ENCODE assay signal across 15 cellular contexts in the genomic region with DNA sequence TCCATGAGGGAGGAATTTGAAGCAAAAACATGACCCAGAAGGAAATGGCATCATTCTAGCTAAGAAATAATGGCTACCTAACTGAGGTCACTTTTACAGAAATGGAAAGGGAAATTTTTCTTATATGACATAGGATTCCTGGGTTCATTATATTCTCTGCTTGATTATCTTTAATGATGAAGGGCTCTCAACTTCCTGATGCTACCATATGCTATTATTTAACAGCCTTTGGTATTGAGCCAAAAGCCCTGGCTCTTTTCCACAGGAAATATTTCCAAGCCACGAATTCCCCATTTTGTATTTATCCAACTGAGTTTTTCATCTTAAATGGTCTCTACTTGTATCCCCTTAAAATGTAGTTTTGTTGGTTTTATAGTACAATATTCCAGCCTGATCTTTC.
DNase-seq lines count a peak whose midpoint lies in the region; ATAC-seq and TF ChIP-seq lines count a peak whose summit lies in the region.
"Had no signal": no experiment of that assay in that cellular context is flagged by ENCODE, and none has a peak within 500 bp of the region (broad histone marks: within the 10 kb centered on the region; RNA-seq: fewer than 3 reads in every experiment).

No MANE protein-coding gene starts in this region.

- no peak overlapping the region for H3K4me3 Mint-ChIP-seq in HFFc6
- no peak overlapping the region for H3K4me3 Mint-ChIP-seq in activated T-helper 1 cell treated with anti-CD3 and anti-CD28 coated beads, Interleukin-12 subunit alpha, Interleukin-12 subunit beta, Interleukin-2, Interleukin-4 antibody, amounts not matched to agents 30 ng/mL and 10 ng/mL and 1 ng/mL, durations not matched to agents 14 hours and 24 hours and 36 hours
- no peak overlapping the region for H3K4me3 Mint-ChIP-seq in activated CD4-positive, alpha-beta T cell treated with anti-CD3 and anti-CD28 coated beads, Interleukin-2, amount 10 ng/mL, durations not matched to agents 24 days and 14 days

- H3K36me3 Mint-ChIP-seq in HFFc6 (ENCODE audit: low read depth): peaks cover 4% of the 10 kb centered on the region; the same call in 1 of the 2 replicates
- no peaks in the 10 kb centered on the region for H3K36me3 Mint-ChIP-seq in activated T-helper 1 cell treated with anti-CD3 and anti-CD28 coated beads, Interleukin-12 subunit alpha, Interleukin-12 subunit beta, Interleukin-2, Interleukin-4 antibody, amounts not matched to agents 30 ng/mL and 10 ng/mL and 1 ng/mL, durations not matched to agents 14 hours and 24 hours and 36 hours (ENCODE audit: low read depth)
- H3K36me3 Mint-ChIP-seq in activated CD4-positive, alpha-beta T cell treated with anti-CD3 and anti-CD28 coated beads, Interleukin-2, amount 10 ng/mL, durations not matched to agents 24 days and 14 days (ENCODE audit: low read depth): no peaks in the 10 kb centered on the region

- H3K36me3 ChIP-seq in sigmoid colon: no peaks in the 10 kb centered on the region
- H3K36me3 ChIP-seq: HAP-1 had no signal

- intact Hi-C loops in sigmoid colon (cut with DNase I) (loop anchor here (2.0 kb wide), 1 partner anchor 64 kb away; a partner anchor contains a TSS), right cardiac atrium (cut with DNase I) (no loop called here)
- intact Hi-C loops in activated T-helper 1 cell treated with anti-CD3 and anti-CD28 coated beads, Interleukin-12 subunit alpha, Interleukin-12 subunit beta, Interleukin-2, Interleukin-4 antibody, amounts not matched to agents 30 ng/mL and 10 ng/mL and 1 ng/mL, durations not matched to agents 14 hours and 24 hours and 36 hours (cut with micrococcal nuclease): no loop called here
- intact Hi-C loops in activated CD4-positive, alpha-beta T cell treated with anti-CD3 and anti-CD28 coated beads, Interleukin-2, amount 10 ng/mL, durations not matched to agents 24 days and 14 days (cut with micrococcal nuclease): no loop called here

- DNase-seq in HFFc6: no peak
- peak; percentile 47 for DNase-seq in astrocyte of the spinal cord (ENCODE audit: low read depth, low spot score)
- peak; percentile 73 for DNase-seq in fibroblast of peridontal ligament (ENCODE audit: extremely low read depth)
- no peak for DNase-seq in sigmoid colon
- DNase-seq in right cardiac atrium: no peak
- DNase-seq in activated T-helper 1 cell treated with anti-CD3 and anti-CD28 coated beads, Interleukin-12 subunit alpha, Interleukin-12 subunit beta, Interleukin-2, Interleukin-4 antibody, amounts not matched to agents 30 ng/mL and 10 ng/mL and 1 ng/mL, durations not matched to agents 14 hours and 24 hours and 36 hours (ENCODE audit: low spot score): no peak
- DNase-seq in activated CD4-positive, alpha-beta T cell treated with anti-CD3 and anti-CD28 coated beads, Interleukin-2, amount 10 ng/mL, durations not matched to agents 24 days and 14 days: no peak
- DNase-seq: COR-L47, NCI-H1092, NCI-H1694, NCI-H510A treated with DMSO at 0.1 percent for 48 hours, SHP77 had no signal

- TF ChIP-seq EP300 in sigmoid colon (IDR thresholded peaks at IDR 0.05): no peak

- ATAC-seq in right cardiac atrium (no peak), HG03280 (IDR thresholded peaks at IDR 0.05; ENCODE audit: unreplicated experiment) (no peak)
- ATAC-seq: K562 had no signal

- 14 to 44% methylated on average over 1 of the region's 1 CpG for WGBS in sigmoid colon, 2 donors
- WGBS in right cardiac atrium: 28% methylated on average over 1 of the region's 1 CpG

- H3K4me1 ChIP-seq in sigmoid colon (peaks cover 0 to 45% (median 32%) of the 10 kb centered on the region in 4 donors), right cardiac atrium (ENCODE audit: control insufficient read depth, insufficient read depth, low read length) (peaks cover 7% of the 10 kb centered on the region)
- H3K4me1 ChIP-seq: HAP-1 had no signal

- H3K27ac ChIP-seq in sigmoid colon (peak overlapping the region; percentile 61 to 81 (median 74)), right cardiac atrium (ENCODE audit: low read length) (no peak overlapping the region)

- H3K4me1 Mint-ChIP-seq in HFFc6 (ENCODE audit: low read depth): peaks cover 72% of the 10 kb centered on the region
- H3K4me1 Mint-ChIP-seq in activated T-helper 1 cell treated with anti-CD3 and anti-CD28 coated beads, Interleukin-12 subunit alpha, Interleukin-12 subunit beta, Interleukin-2, Interleukin-4 antibody, amounts not matched to agents 30 ng/mL and 10 ng/mL and 1 ng/mL, durations not matched to agents 14 hours and 24 hours and 36 hours (ENCODE audit: low read depth): peaks cover 4% of the 10 kb centered on the region
- H3K4me1 Mint-ChIP-seq in activated CD4-positive, alpha-beta T cell treated with anti-CD3 and anti-CD28 coated beads, Interleukin-2, amount 10 ng/mL, durations not matched to agents 24 days and 14 days: no peaks in the 10 kb centered on the region

- in situ Hi-C loops in astrocyte of the spinal cord (cut with HindIII; ENCODE audit: low sequenced_read_pairs): no loop called here

- H3K27ac Mint-ChIP-seq in HFFc6: peak overlapping the region; percentile 69
- H3K27ac Mint-ChIP-seq in activated T-helper 1 cell treated with anti-CD3 and anti-CD28 coated beads, Interleukin-12 subunit alpha, Interleukin-12 subunit beta, Interleukin-2, Interleukin-4 antibody, amounts not matched to agents 30 ng/mL and 10 ng/mL and 1 ng/mL, durations not matched to agents 14 hours and 24 hours and 36 hours: no peak overlapping the region
- H3K27ac Mint-ChIP-seq in activated CD4-positive, alpha-beta T cell treated with anti-CD3 and anti-CD28 coated beads, Interleukin-2, amount 10 ng/mL, durations not matched to agents 24 days and 14 days: no peak overlapping the region

- H3K27me3 ChIP-seq in sigmoid colon (no peaks in the 10 kb centered on the region), right cardiac atrium (ENCODE audit: control insufficient read depth, insufficient read depth) (no peaks in the 10 kb centered on the region)

- TF ChIP-seq POLR2A in sigmoid colon (IDR thresholded peaks at IDR 0.05): no peak

- H3K9me3 Mint-ChIP-seq in HFFc6: no peaks in the 10 kb centered on the region
- no peaks in the 10 kb centered on the region for H3K9me3 Mint-ChIP-seq in activated T-helper 1 cell treated with anti-CD3 and anti-CD28 coated beads, Interleukin-12 subunit alpha, Interleukin-12 subunit beta, Interleukin-2, Interleukin-4 antibody, amounts not matched to agents 30 ng/mL and 10 ng/mL and 1 ng/mL, durations not matched to agents 14 hours and 24 hours and 36 hours
- peaks cover 4% of the 10 kb centered on the region for H3K9me3 Mint-ChIP-seq in activated CD4-positive, alpha-beta T cell treated with anti-CD3 and anti-CD28 coated beads, Interleukin-2, amount 10 ng/mL, durations not matched to agents 24 days and 14 days

- no peaks in the 10 kb centered on the region for H3K9me3 ChIP-seq in sigmoid colon
- no peaks in the 10 kb centered on the region for H3K9me3 ChIP-seq in right cardiac atrium (ENCODE audit: control insufficient read depth, low read length)
- H3K9me3 ChIP-seq: HAP-1 had no signal

- H3K4me3 ChIP-seq in astrocyte of the spinal cord (ENCODE audit: low read depth, low read length) (no peak overlapping the region), sigmoid colon (no peak overlapping the region), right cardiac atrium (ENCODE audit: low read length) (no peak overlapping the region)
- H3K4me3 ChIP-seq: HAP-1, K562 had no signal

- TF ChIP-seq CTCF in HFFc6 (IDR thresholded peaks at IDR 0.05) (no peak), astrocyte of the spinal cord (IDR thresholded peaks at IDR 0.05; ENCODE audit: low read depth, low read length) (no peak), sigmoid colon (IDR thresholded peaks at IDR 0.05) (no peak)

- H3K27me3 Mint-ChIP-seq in HFFc6 (ENCODE audit: insufficient read depth): peaks cover 2% of the 10 kb centered on the region; the same call in 1 of the 2 replicates
- H3K27me3 Mint-ChIP-seq in activated T-helper 1 cell treated with anti-CD3 and anti-CD28 coated beads, Interleukin-12 subunit alpha, Interleukin-12 subunit beta, Interleukin-2, Interleukin-4 antibody, amounts not matched to agents 30 ng/mL and 10 ng/mL and 1 ng/mL, durations not matched to agents 14 hours and 24 hours and 36 hours (ENCODE audit: insufficient read depth): no peaks in the 10 kb centered on the region
- peaks cover 1% of the 10 kb centered on the region for H3K27me3 Mint-ChIP-seq in activated CD4-positive, alpha-beta T cell treated with anti-CD3 and anti-CD28 coated beads, Interleukin-2, amount 10 ng/mL, durations not matched to agents 24 days and 14 days

Comparison
In these comparisons a context has a peak if more than half of its experiments do, and no peak if none do; other contexts are left out.
1. DNase-seq: peak in astrocyte of the spinal cord (single experiment) and fibroblast of peridontal ligament (single experiment); none in HFFc6 (single experiment), sigmoid colon (single experiment), right cardiac atrium (0 of 3), activated T-helper 1 cell treated with anti-CD3 and anti-CD28 coated beads, Interleukin-12 subunit alpha, Interleukin-12 subunit beta, Interleukin-2, Interleukin-4 antibody, amounts not matched to agents 30 ng/mL and 10 ng/mL and 1 ng/mL, durations not matched to agents 14 hours and 24 hours and 36 hours (single experiment) and activated CD4-positive, alpha-beta T cell treated with anti-CD3 and anti-CD28 coated beads, Interleukin-2, amount 10 ng/mL, durations not matched to agents 24 days and 14 days (single experiment).